In the genomic region with DNA sequence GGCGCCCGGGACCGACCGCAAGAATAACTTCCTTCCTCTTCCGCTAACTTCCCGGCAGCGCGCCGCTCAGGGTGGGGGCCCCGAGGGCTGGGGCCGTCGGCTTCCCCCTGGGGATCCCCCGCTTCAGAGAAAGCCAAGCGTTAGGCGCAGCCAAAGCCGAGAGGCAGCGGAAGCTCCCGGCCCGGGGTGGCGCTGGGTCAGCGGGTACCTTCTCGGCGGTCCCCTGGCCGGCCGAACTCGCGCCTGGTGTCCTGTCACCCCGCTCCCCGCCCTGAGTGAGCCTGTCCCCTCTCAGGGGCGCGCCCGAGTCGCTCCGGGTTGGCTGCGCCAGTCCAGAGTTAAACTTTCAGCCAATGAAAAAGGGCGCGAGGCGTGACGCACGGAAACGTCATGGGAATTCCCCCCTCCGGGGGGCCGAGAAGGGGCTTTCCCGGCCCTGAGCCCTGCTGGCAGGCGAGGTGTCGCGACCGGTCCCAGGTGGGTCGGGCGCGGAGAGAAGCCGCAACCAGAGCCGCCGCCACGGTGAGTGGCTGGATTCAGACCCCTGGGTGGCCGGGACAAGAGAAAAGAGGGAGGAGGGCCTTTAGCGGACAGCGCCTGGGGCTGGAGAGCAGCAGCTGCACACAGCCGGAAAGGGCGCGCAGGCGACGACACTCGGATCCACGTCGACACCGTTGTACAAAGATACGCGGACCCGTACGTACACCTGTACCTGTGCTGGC, we compare ENCODE assay signal across 8 cellular contexts. TPM values are rescaled to one million over a fixed set of nuclear protein-coding genes. Genes with fewer than 3 reads are reported as not detected.
DNase-seq lines count a peak whose midpoint lies in the region; ATAC-seq, FAIRE-seq and TF ChIP-seq lines count a peak whose summit lies in the region.

No MANE protein-coding gene starts in this region.

- TF ChIP-seq CTCF in A673 (conservative IDR thresholded peaks at IDR 0.05; ENCODE audit: low read depth, low read length) (0 out of 2 replicates have a peak, but pooled peaks have one; percentile 6), choroid plexus epithelial cell (conservative IDR thresholded peaks at IDR 0.05; ENCODE audit: low read depth, low read length) (no peak)

- no peaks in the 10 kb centered on the region for H3K9me3 ChIP-seq in A673 (ENCODE audit: low read depth, low read length, poor library complexity, severe bottlenecking)

- H3K27me3 ChIP-seq in A673 (replicated peaks; ENCODE audit: insufficient read depth, low read depth, low read length, poor library complexity), result no peaks in the 10 kb centered on the region

- peak; percentile 74 for ATAC-seq in HG02973 (IDR thresholded peaks at IDR 0.05; ENCODE audit: unreplicated experiment)
- peak; percentile 83 for ATAC-seq in left colon

- BruUV-seq in A673 (replicated peaks; lab: Mats Ljungman, UMichigan), result no TSS peak

- H3K4me1 ChIP-seq in A673 (ENCODE audit: insufficient read depth, low read length, poor library complexity, severe bottlenecking), result peaks cover 5% of the 10 kb centered on the region

- peak; percentile 95 for FAIRE-seq in GM18507 (lab: Jason Lieb, UNC)

- no peaks in the 10 kb centered on the region for H3K36me3 ChIP-seq in A673 (ENCODE audit: insufficient read depth, low read length, poor library complexity, severe bottlenecking)

- POLR2A ChIA-PET in A673 (lab: Charles Lee; ENCODE audit: low non-redundant PET), result no interaction called here

- H3K27ac ChIP-seq in A673 (ENCODE audit: low read depth, low read length, poor library complexity, severe bottlenecking), result peak overlapping the region; percentile 90

- H3K4me3 ChIP-seq in A673 (ENCODE audit: low read depth, low read length, poor library complexity, severe bottlenecking) (peak overlapping the region; percentile 73), choroid plexus epithelial cell (ENCODE audit: low read depth, low read length) (peak overlapping the region; percentile 72)

- CTCF ChIA-PET in A673 (lab: Charles Lee), result interaction anchor here (0.6 to 2.9 kb wide), 6 partner anchors 9 to 479 kb away, joined by 3 to 13 read pairs (median 5); partner anchors contain the start of gene FBXL15

- intact Hi-C loops in A673 (cut with micrococcal nuclease; ENCODE audit: unreplicated experiment) (loop anchor here (1.0 to 10.0 kb wide), 3 partner anchors 85 to 251 kb away; partner anchors contain the start of gene TRIM8), left colon (cut with DNase I, micrococcal nuclease) (loop anchor here in 1 of 2 donors (5.0 kb wide), 1 partner anchor 188 kb away; no protein-coding TSS in a partner anchor)

- DNase-seq in A673 (ENCODE audit: low spot score) (peak; percentile 94), GM18507 (ENCODE audit: extremely low spot score, insufficient read length, low read depth) (peak; percentile 96), NCI-H226 (peak; percentile 90), choroid plexus epithelial cell (ENCODE audit: low read depth) (peak; percentile 94), left colon (peak; percentile 95 to 96)
- DNase-seq in activated CD4-positive, alpha-beta T cell treated with anti-CD3 and anti-CD28 coated beads for 24 hours (ENCODE audit: low read depth in 2 of 2), result peak; percentile 93 to 97
- DNase-seq in stimulated activated CD4-positive, alpha-beta T cell treated with anti-CD3 and anti-CD28 coated beads, Interleukin-1b, Interleukin-23, amount 100 ng/mL, for 4 hours (ENCODE audit: low read depth in 2 of 2), result peak; percentile 96 to 98

RNA-seq across cellular contexts. Expression of gene NFKB2, which starts 1.3 kb away (rescaled TPM):
- 29.8 and 33.2 TPM in 2 replicates for total RNA-seq in A673 (2021)
- total RNA-seq in left colon, result 10 to 100 TPM; 17.0 to 37.6 TPM

RNA-seq across cellular contexts. Expression of gene PSD, which starts 24.3 kb away (rescaled TPM):
- total RNA-seq in A673 (2021), result 5.8 and 7.3 TPM in 2 replicates
- 10 to 100 TPM in 1 of 2 donors, 1 to 10 TPM in 1; 4.1 to 26.1 TPM for total RNA-seq in left colon

RNA-seq across cellular contexts. Expression of gene FBXL15, which starts 26.4 kb away (rescaled TPM):
- total RNA-seq in A673 (2021) (8.9 and 11.6 TPM in 2 replicates), left colon (10 to 100 TPM; 22.5 to 27.8 TPM)

RNA-seq across cellular contexts. Expression of gene CUEDC2, which starts 38.1 kb away (rescaled TPM):
- total RNA-seq in A673 (2021) (63.7 and 72.1 TPM in 2 replicates), left colon (10 to 100 TPM; 25.4 to 27.8 TPM)

RNA-seq across cellular contexts. Expression of gene C10orf95, which starts 57.1 kb away (rescaled TPM):
- total RNA-seq in A673 (2021), result 0.42 TPM in 1 of 2 replicates, not detected in the other
- total RNA-seq in left colon, result 1 to 10 TPM; 2.1 to 2.2 TPM

Comparison
In these comparisons a context has a peak if more than half of its experiments do, and no peak if none do; other contexts are left out.
1. Peak in every context shown above with its lines: DNase-seq, ATAC-seq, H3K4me3 ChIP-seq and H3K27ac ChIP-seq.